In genomic region chr11:45411221-45411946, GRCh38 we compare ENCODE assay signal across 19 cellular contexts.
A peak's percentile ranks its signal among the peaks of the same experiment; 100 is the strongest.
DNase-seq lines count a peak whose midpoint lies in the region; ATAC-seq and TF ChIP-seq lines count a peak whose summit lies in the region.
"Had no signal": no experiment of that assay in that cellular context is flagged by ENCODE, and none has a peak within 500 bp of the region (broad histone marks: within the 10 kb centered on the region; RNA-seq: fewer than 3 reads in every experiment).

No MANE protein-coding gene starts in this region.

- H3K18ac ChIP-seq in mesendoderm (ENCODE audit: low read length), result peak overlapping the region; percentile 60

- no TSS peak for BruUV-seq in A673 (replicated peaks; lab: Mats Ljungman, UMichigan)
- no TSS peak for BruUV-seq in MCF 10A (replicated peaks; lab: Mats Ljungman, UMichigan)

- no peak overlapping the region for H3K23ac ChIP-seq in mesendoderm (ENCODE audit: low read length)

- peak overlapping the region; percentile 53 for H2BK5ac ChIP-seq in mesendoderm (ENCODE audit: low read length)

- H3K27me3 Mint-ChIP-seq in chondrocyte (ENCODE audit: low read depth), result peaks cover 2% of the 10 kb centered on the region
- peaks cover 36 to 49% of the 10 kb centered on the region in 2 donors for H3K27me3 Mint-ChIP-seq in natural killer cell treated with Interleukin-12 subunit alpha and Interleukin-12 subunit beta and Interleukin-15 and Interleukin-18, amount 100 ng/mL, for 72 hours
- peaks cover 53% of the 10 kb centered on the region for H3K27me3 Mint-ChIP-seq in MCF 10A (ENCODE audit: insufficient read depth, unreplicated experiment)

- DNase-seq in A673 (ENCODE audit: low spot score) (peak; percentile 56), chondrocyte (ENCODE audit: low spot score) (no peak), mesendoderm (peak; percentile 82), activated gamma-delta T cell treated with Interleukin-2 at 50 U/mL for 16 hours (no peak), MCF 10A (ENCODE audit: unreplicated experiment) (no peak), lower lobe of right lung (no peak)
- DNase-seq in natural killer cell treated with Interleukin-12 subunit alpha and Interleukin-12 subunit beta and Interleukin-15 and Interleukin-18, amount 100 ng/mL, for 72 hours (ENCODE audit: low spot score), result no peak
- DNase-seq: activated CD4-positive, alpha-beta T cell treated with anti-CD3 and anti-CD28 coated beads for 48 hours; central memory CD4-positive, alpha-beta T cell; NCI-H187; ovary; stimulated activated CD8-positive, alpha-beta memory T cell treated with anti-CD3 and anti-CD28 coated beads, Interleukin-4, amount 100 ng/mL, for 48 hours; T-cell had no signal

- H3K4me3 Mint-ChIP-seq in chondrocyte (ENCODE audit: unreplicated experiment), result peak overlapping the region; percentile 23
- H3K4me3 Mint-ChIP-seq in natural killer cell treated with Interleukin-12 subunit alpha and Interleukin-12 subunit beta and Interleukin-15 and Interleukin-18, amount 100 ng/mL, for 72 hours, result no peak overlapping the region
- no peak overlapping the region for H3K4me3 Mint-ChIP-seq in MCF 10A (ENCODE audit: unreplicated experiment)
- H3K4me3 Mint-ChIP-seq: activated T-helper 1 cell treated with anti-CD3 and anti-CD28 coated beads, Interleukin-12 subunit alpha, Interleukin-12 subunit beta, Interleukin-2, Interleukin-4 antibody, amounts not matched to agents 30 ng/mL and 10 ng/mL and 1 ng/mL, durations not matched to agents 14 hours and 24 hours and 36 hours; T-cell had no signal

- TF ChIP-seq CTCF in A673 (conservative IDR thresholded peaks at IDR 0.05; ENCODE audit: low read depth, low read length) (no peak), chondrocyte (IDR thresholded peaks at IDR 0.05) (no peak), MCF 10A (IDR thresholded peaks at IDR 0.05; ENCODE audit: unreplicated experiment) (no peak), lower lobe of right lung (IDR thresholded peaks at IDR 0.05) (no peak)

- no peaks in the 10 kb centered on the region for H3K9me3 Mint-ChIP-seq in chondrocyte (ENCODE audit: low read depth)
- no peaks in the 10 kb centered on the region for H3K9me3 Mint-ChIP-seq in natural killer cell treated with Interleukin-12 subunit alpha and Interleukin-12 subunit beta and Interleukin-15 and Interleukin-18, amount 100 ng/mL, for 72 hours
- no peaks in the 10 kb centered on the region for H3K9me3 Mint-ChIP-seq in MCF 10A (ENCODE audit: unreplicated experiment)
- H3K9me3 Mint-ChIP-seq: activated T-helper 1 cell treated with anti-CD3 and anti-CD28 coated beads, Interleukin-12 subunit alpha, Interleukin-12 subunit beta, Interleukin-2, Interleukin-4 antibody, amounts not matched to agents 30 ng/mL and 10 ng/mL and 1 ng/mL, durations not matched to agents 14 hours and 24 hours and 36 hours; IgD-negative memory B cell; T-cell had no signal

- H3K36me3 Mint-ChIP-seq in chondrocyte (ENCODE audit: low read depth), result no peaks in the 10 kb centered on the region
- H3K36me3 Mint-ChIP-seq in natural killer cell treated with Interleukin-12 subunit alpha and Interleukin-12 subunit beta and Interleukin-15 and Interleukin-18, amount 100 ng/mL, for 72 hours, result no peaks in the 10 kb centered on the region
- H3K36me3 Mint-ChIP-seq in MCF 10A (ENCODE audit: insufficient read depth, unreplicated experiment), result no peaks in the 10 kb centered on the region
- H3K36me3 Mint-ChIP-seq: IgD-negative memory B cell, T-cell had no signal

- H3K9ac ChIP-seq in HUES64 (ENCODE audit: low read depth, low read length) (peak overlapping the region; percentile 35; the same call in 1 of the 2 replicates), mesendoderm (ENCODE audit: low read length) (peak overlapping the region; percentile 56)

- H3K4me3 ChIP-seq in A673 (ENCODE audit: low read depth, low read length, poor library complexity, severe bottlenecking) (no peak overlapping the region), HUES64 (ENCODE audit: low read length) (peak overlapping the region; percentile 11), mesendoderm (ENCODE audit: low read length) (no peak overlapping the region), lower lobe of right lung (no peak overlapping the region)
- H3K4me3 ChIP-seq: gastroesophageal sphincter, ovary, vagina had no signal

- no peak overlapping the region for H2AK5ac ChIP-seq in mesendoderm (ENCODE audit: low read length)

- peak overlapping the region; percentile 87 for H3K56ac ChIP-seq in mesendoderm (ENCODE audit: low read length)

- H3K27ac ChIP-seq in A673 (ENCODE audit: low read depth, low read length, poor library complexity, severe bottlenecking) (no peak overlapping the region), HUES64 (ENCODE audit: low read depth, low read length) (peak overlapping the region; percentile 63; the same call in 1 of the 2 replicates), mesendoderm (ENCODE audit: low read depth, low read length) (peak overlapping the region; percentile 96), lower lobe of right lung (no peak overlapping the region)
- H3K27ac ChIP-seq: gastroesophageal sphincter, ovary, vagina had no signal

- intact Hi-C loops in A673 (cut with micrococcal nuclease; ENCODE audit: unreplicated experiment), result no loop called here
- intact Hi-C loops in MCF 10A (cut with micrococcal nuclease), result no loop called here
- intact Hi-C loops in lower lobe of right lung (cut with DNase I), result no loop called here

- ATAC-seq in natural killer cell treated with Interleukin-12 subunit alpha and Interleukin-12 subunit beta and Interleukin-15 and Interleukin-18, amount 100 ng/mL, for 72 hours, result no peak
- no peak for ATAC-seq in lower lobe of right lung
- ATAC-seq: gastroesophageal sphincter, left lobe of liver, T-cell had no signal

- H3K27me3 ChIP-seq in A673 (replicated peaks; ENCODE audit: insufficient read depth, low read depth, low read length, poor library complexity) (no peaks in the 10 kb centered on the region), HUES64 (ENCODE audit: insufficient read depth, low read length) (no peaks in the 10 kb centered on the region), mesendoderm (ENCODE audit: insufficient read depth, low read length, poor library complexity) (no peaks in the 10 kb centered on the region), lower lobe of right lung (ENCODE audit: low read depth) (peaks cover 29% of the 10 kb centered on the region)
- H3K27me3 ChIP-seq: ovary, vagina had no signal

- H3K4me1 ChIP-seq in A673 (ENCODE audit: insufficient read depth, low read length, poor library complexity, severe bottlenecking) (no peaks in the 10 kb centered on the region), HUES64 (ENCODE audit: insufficient read depth, low read length) (peaks cover 37% of the 10 kb centered on the region), mesendoderm (ENCODE audit: control insufficient read depth, low read depth, low read length) (peaks cover 19% of the 10 kb centered on the region), lower lobe of right lung (no peaks in the 10 kb centered on the region)
- H3K4me1 ChIP-seq: gastroesophageal sphincter had no signal

- H4K8ac ChIP-seq in mesendoderm (ENCODE audit: low read depth, low read length), result peak overlapping the region; percentile 0

- H3K27ac Mint-ChIP-seq in chondrocyte (ENCODE audit: unreplicated experiment) (peak overlapping the region; percentile 89), MCF 10A (ENCODE audit: low read depth, unreplicated experiment) (no peak overlapping the region)
- no peak overlapping the region for H3K27ac Mint-ChIP-seq in natural killer cell treated with Interleukin-12 subunit alpha and Interleukin-12 subunit beta and Interleukin-15 and Interleukin-18, amount 100 ng/mL, for 72 hours
- H3K27ac Mint-ChIP-seq: activated T-helper 1 cell treated with anti-CD3 and anti-CD28 coated beads, Interleukin-12 subunit alpha, Interleukin-12 subunit beta, Interleukin-2, Interleukin-4 antibody, amounts not matched to agents 30 ng/mL and 10 ng/mL and 1 ng/mL, durations not matched to agents 14 hours and 24 hours and 36 hours; T-cell had no signal

- no peaks in the 10 kb centered on the region for H3K36me3 ChIP-seq in A673 (ENCODE audit: insufficient read depth, low read length, poor library complexity, severe bottlenecking)
- no peaks in the 10 kb centered on the region for H3K36me3 ChIP-seq in HUES64 (ENCODE audit: insufficient read depth, low read length)
- H3K36me3 ChIP-seq in mesendoderm (ENCODE audit: control insufficient read depth, insufficient read depth, low read length), result no peaks in the 10 kb centered on the region
- no peaks in the 10 kb centered on the region for H3K36me3 ChIP-seq in lower lobe of right lung
- H3K36me3 ChIP-seq: gastroesophageal sphincter, ovary, vagina had no signal

- POLR2A ChIA-PET in A673 (lab: Charles Lee; ENCODE audit: low non-redundant PET), result no interaction called here
- POLR2A ChIA-PET in MCF 10A (lab: Yijun Ruan, JAX), result no interaction called here

- CTCF ChIA-PET in A673 (lab: Charles Lee) (interaction anchor here (0.6 to 1.9 kb wide), 2 partner anchors 357 to 360 kb away, joined by 3 to 9 read pairs; no protein-coding TSS in a partner anchor), MCF 10A (lab: Yijun Ruan, JAX) (interaction anchor here (0.8 to 1.1 kb wide), 2 partner anchors 11 to 41 kb away, joined by 3 to 4 read pairs; no protein-coding TSS in a partner anchor)

- no peaks in the 10 kb centered on the region for H3K79me1 ChIP-seq in mesendoderm (ENCODE audit: low read length)

- H2BK120ac ChIP-seq in mesendoderm (ENCODE audit: low read depth, low read length), result peak overlapping the region; percentile 83

- peak overlapping the region; percentile 90 for H3K4ac ChIP-seq in mesendoderm (ENCODE audit: low read depth, low read length)

- H3K79me2 ChIP-seq in mesendoderm (ENCODE audit: control insufficient read depth, insufficient read depth, low read length), result no peaks in the 10 kb centered on the region

- H3K9me3 ChIP-seq in A673 (ENCODE audit: low read depth, low read length, poor library complexity, severe bottlenecking) (no peaks in the 10 kb centered on the region), HUES64 (ENCODE audit: insufficient read depth, low read depth, low read length) (no peaks in the 10 kb centered on the region), lower lobe of right lung (no peaks in the 10 kb centered on the region)
- H3K9me3 ChIP-seq: gastroesophageal sphincter, ovary, vagina had no signal

- peaks cover 34% of the 10 kb centered on the region for H3K4me1 Mint-ChIP-seq in chondrocyte (ENCODE audit: low read depth)
- no peaks in the 10 kb centered on the region for H3K4me1 Mint-ChIP-seq in natural killer cell treated with Interleukin-12 subunit alpha and Interleukin-12 subunit beta and Interleukin-15 and Interleukin-18, amount 100 ng/mL, for 72 hours (ENCODE audit: low read depth in 2 of 2)
- H3K4me1 Mint-ChIP-seq in MCF 10A (ENCODE audit: insufficient read depth, unreplicated experiment), result no peaks in the 10 kb centered on the region
- H3K4me1 Mint-ChIP-seq: IgD-negative memory B cell, T-cell had no signal

- no peak overlapping the region for H2BK15ac ChIP-seq in mesendoderm (replicated peaks; ENCODE audit: low read depth)

- H4K5ac ChIP-seq in mesendoderm (ENCODE audit: low read length), result no peak overlapping the region

- 5% methylated on average over 7 of the region's 7 CpGs for WGBS in HUES64
- WGBS in mesendoderm (ENCODE audit: extremely low coverage, insufficient coverage, low lambda C conversion rate), result no CpG with 5 or more reads among the region's 7 CpGs

- H3K4me2 ChIP-seq in mesendoderm (ENCODE audit: low read length), result peak overlapping the region; percentile 16

Comparison
In these comparisons a context has a peak if more than half of its experiments do, and no peak if none do; other contexts are left out.
1. DNase-seq: peak in A673 (single experiment) and mesendoderm (single experiment); none in chondrocyte (single experiment), natural killer cell treated with Interleukin-12 subunit alpha and Interleukin-12 subunit beta and Interleukin-15 and Interleukin-18, amount 100 ng/mL, for 72 hours (single experiment), activated gamma-delta T cell treated with Interleukin-2 at 50 U/mL for 16 hours (single experiment), MCF 10A (single experiment) and lower lobe of right lung (single experiment).
2. H3K27ac ChIP-seq: peak in HUES64 (single experiment) and mesendoderm (single experiment); none in A673 (single experiment) and lower lobe of right lung (single experiment).